In the genomic region with DNA sequence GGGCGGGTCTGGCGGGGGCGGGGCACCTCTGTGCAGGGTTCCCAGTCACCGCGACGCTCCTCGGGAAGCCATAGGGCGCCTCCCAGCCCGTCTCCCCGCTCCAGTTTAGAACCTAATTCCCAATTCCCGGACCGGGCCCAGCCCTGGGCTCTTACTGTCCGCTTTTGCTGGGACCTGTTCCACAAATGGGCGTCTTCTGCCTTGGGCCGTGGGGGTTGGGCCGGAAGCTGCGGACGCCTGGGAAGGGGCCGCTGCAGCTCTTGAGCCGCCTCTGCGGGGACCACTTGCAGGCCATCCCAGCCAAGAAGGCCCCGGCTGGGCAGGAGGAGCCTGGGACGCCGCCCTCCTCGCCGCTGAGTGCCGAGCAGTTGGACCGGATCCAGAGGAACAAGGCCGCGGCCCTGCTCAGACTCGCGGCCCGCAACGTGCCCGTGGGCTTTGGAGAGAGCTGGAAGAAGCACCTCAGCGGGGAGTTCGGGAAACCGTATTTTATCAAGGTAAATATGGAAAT, we compare ENCODE assay signal across 8 cellular contexts. TPM values are rescaled to one million over a fixed set of nuclear protein-coding genes. Genes with fewer than 3 reads are reported as not detected.
DNase-seq lines count a peak whose midpoint lies in the region; ATAC-seq and TF ChIP-seq lines count a peak whose summit lies in the region.

No MANE protein-coding gene starts in this region.

- no peaks in the 10 kb centered on the region for H3K9me2 ChIP-seq in PC-3 (replicated peaks; ENCODE audit: low read length)

- peak overlapping the region; percentile 95 for H3K4me2 ChIP-seq in PC-3 (ENCODE audit: low read length)

- peak; percentile 22 for ATAC-seq in activated CD8-positive, alpha-beta memory T cell treated with anti-CD3 and anti-CD28 coated beads, Interleukin-2, amount 10 ng/mL, durations not matched to agents 7 days and 5 days
- peak; percentile 30 for ATAC-seq in HG02798 (IDR thresholded peaks at IDR 0.05; ENCODE audit: poor library complexity, unreplicated experiment)
- peak; percentile 36 for ATAC-seq in PC-3

- no peak for DNase-seq in activated CD8-positive, alpha-beta memory T cell treated with anti-CD3 and anti-CD28 coated beads, Interleukin-2, amount 10 ng/mL, durations not matched to agents 7 days and 5 days
- DNase-seq in activated CD8-positive, alpha-beta memory T cell treated with anti-CD3 and anti-CD28 coated beads, Interleukin-2, amount 50 U/mL, for 48 hours = no peak
- DNase-seq in PC-3 = peak; percentile 39
- DNase-seq in mesenteric fat pad (ENCODE audit: low spot score) = peak; percentile 91
- DNase-seq in uterus = no peak
- DNase-seq in DMS114 treated with DMSO at 0.1 percent for 48 hours (lab: John Stamatoyannopoulos, UW; ENCODE audit: unreplicated experiment) = no peak

- CTCF ChIA-PET in activated CD8-positive, alpha-beta memory T cell treated with anti-CD3 and anti-CD28 coated beads, Interleukin-2, amount 10 ng/mL, durations not matched to agents 7 days and 5 days (lab: Charles Lee) = interaction anchor here (1.7 to 3.1 kb wide), 2 partner anchors 14 to 295 kb away, joined by 7 to 29 read pairs; no protein-coding TSS in a partner anchor
- CTCF ChIA-PET in PC-3 (lab: Charles Lee) = interaction anchor here (0.5 to 1.5 kb wide), 2 partner anchors 14 to 429 kb away, joined by 4 to 5 read pairs; no protein-coding TSS in a partner anchor

- H3K27me3 ChIP-seq in PC-3 (ENCODE audit: low read length) (no peaks in the 10 kb centered on the region), duodenal mucosa (ENCODE audit: control insufficient read depth in 1 of 2, insufficient read depth in 2 of 2, low read length in 2 of 2) (no peaks in the 10 kb centered on the region), uterus (no peaks in the 10 kb centered on the region)

- H3K27ac ChIP-seq in PC-3 (ENCODE audit: low read length) = peak overlapping the region; percentile 46
- H3K27ac ChIP-seq in duodenal mucosa (ENCODE audit: low read depth, low read length) = peak overlapping the region; percentile 71
- H3K27ac ChIP-seq in uterus = peak overlapping the region; percentile 77 to 91

- peak overlapping the region; percentile 77 for H3K4me3 Mint-ChIP-seq in activated CD8-positive, alpha-beta memory T cell treated with anti-CD3 and anti-CD28 coated beads, Interleukin-2, amount 10 ng/mL, durations not matched to agents 7 days and 5 days

- peak; percentile 44 to 55 for TF ChIP-seq POLR2A in uterus (IDR thresholded peaks at IDR 0.05)

- intact Hi-C loops in PC-3 (cut with micrococcal nuclease) = loop anchor here (1.0 to 10.0 kb wide), 3 partner anchors 94 to 583 kb away; partner anchors contain the start of genes CORO1C and FICD
- intact Hi-C loops in uterus (cut with DNase I; ENCODE audit: low total_unique reads) = loop anchor here (10.0 kb wide), 1 partner anchor 533 kb away; the partner anchor contains the start of genes ISCU and SART3

- POLR2A ChIA-PET in PC-3 (lab: Charles Lee; ENCODE audit: unreplicated experiment) = interaction anchor here (0.5 kb wide), 1 partner anchor 53 kb away, joined by 4 read pairs; no protein-coding TSS in a partner anchor

- H3K9me3 ChIP-seq in PC-3 (ENCODE audit: low read length) (no peaks in the 10 kb centered on the region), duodenal mucosa (ENCODE audit: control insufficient read depth in 1 of 2, low read length in 2 of 2) (no peaks in the 10 kb centered on the region), uterus (no peaks in the 10 kb centered on the region)

- no peaks in the 10 kb centered on the region for H3F3A ChIP-seq in PC-3 (ENCODE audit: low read length, unreplicated experiment)

- peaks cover 29% of the 10 kb centered on the region for H3K79me2 ChIP-seq in PC-3 (ENCODE audit: low read length)

- TSS peak; percentile 61 for BruUV-seq in PC-3 (replicated peaks; lab: Mats Ljungman, UMichigan)

- H3K9ac ChIP-seq in PC-3 (ENCODE audit: low read length) = peak overlapping the region; percentile 96
- peak overlapping the region; percentile 73 to 74 for H3K9ac ChIP-seq in duodenal mucosa (ENCODE audit: low read depth in 1 of 2, low read length in 2 of 2)

- no peaks in the 10 kb centered on the region for H3K27me3 Mint-ChIP-seq in activated CD8-positive, alpha-beta memory T cell treated with anti-CD3 and anti-CD28 coated beads, Interleukin-2, amount 10 ng/mL, durations not matched to agents 7 days and 5 days

- no peaks in the 10 kb centered on the region for H3K9me3 Mint-ChIP-seq in activated CD8-positive, alpha-beta memory T cell treated with anti-CD3 and anti-CD28 coated beads, Interleukin-2, amount 10 ng/mL, durations not matched to agents 7 days and 5 days (ENCODE audit: low read depth)

- H3K36me3 ChIP-seq in PC-3 (ENCODE audit: low read depth, low read length) (peaks cover 24% of the 10 kb centered on the region), duodenal mucosa (ENCODE audit: control insufficient read depth in 1 of 2, insufficient read depth in 2 of 2, low read length in 2 of 2) (peaks cover 4 to 16% of the 10 kb centered on the region in 2 donors), uterus (no peaks in the 10 kb centered on the region)

- H4K20me1 ChIP-seq in PC-3 (ENCODE audit: low read length) = peaks cover 22% of the 10 kb centered on the region

- H3K4me3 ChIP-seq in PC-3 (ENCODE audit: low read length) (peak overlapping the region; percentile 83), duodenal mucosa (ENCODE audit: low read depth in 1 of 2, low read length in 2 of 2) (peak overlapping the region; percentile 87 to 95), uterus (peak overlapping the region; percentile 51 to 89)

- peak overlapping the region; percentile 25 for H3K27ac Mint-ChIP-seq in activated CD8-positive, alpha-beta memory T cell treated with anti-CD3 and anti-CD28 coated beads, Interleukin-2, amount 10 ng/mL, durations not matched to agents 7 days and 5 days

- H3K36me3 Mint-ChIP-seq in activated CD8-positive, alpha-beta memory T cell treated with anti-CD3 and anti-CD28 coated beads, Interleukin-2, amount 10 ng/mL, durations not matched to agents 7 days and 5 days = peaks cover 32% of the 10 kb centered on the region

- H3K4me1 Mint-ChIP-seq in activated CD8-positive, alpha-beta memory T cell treated with anti-CD3 and anti-CD28 coated beads, Interleukin-2, amount 10 ng/mL, durations not matched to agents 7 days and 5 days = peaks cover 42% of the 10 kb centered on the region

- no peak for TF ChIP-seq CTCF in PC-3 (conservative IDR thresholded peaks at IDR 0.05; ENCODE audit: low read depth, low read length)
- no peak for TF ChIP-seq CTCF in uterus (IDR thresholded peaks at IDR 0.05)

- peak overlapping the region; percentile 82 for H2AFZ ChIP-seq in PC-3 (ENCODE audit: low read length)

- H3K4me1 ChIP-seq in PC-3 (ENCODE audit: insufficient read depth, low read length) = peaks cover 11% of the 10 kb centered on the region
- H3K4me1 ChIP-seq in duodenal mucosa (ENCODE audit: control insufficient read depth in 1 of 2, insufficient read depth in 2 of 2, low read length in 2 of 2) = peaks cover 16 to 26% of the 10 kb centered on the region in 2 donors
- H3K4me1 ChIP-seq in uterus = peaks cover 4 to 14% of the 10 kb centered on the region in 2 donors

RNA-seq across cellular contexts. Expression of gene UNG, which starts 0.8 kb away (rescaled TPM):
- 10 to 100 TPM; 53.7 to 75.6 TPM for total RNA-seq in activated CD8-positive, alpha-beta memory T cell treated with anti-CD3 and anti-CD28 coated beads, Interleukin-2, amount 10 ng/mL, durations not matched to agents 7 days and 5 days
- total RNA-seq in PC-3 (2014; rRNA removed) (168 and 179 TPM in 2 replicates), mesenteric fat pad (46.3 TPM), uterus (10 to 100 TPM; 21.6 to 32.7 (median 27.9) TPM)

RNA-seq across cellular contexts. Expression of gene ALKBH2, which starts 4.9 kb away (rescaled TPM):
- 10 to 100 TPM; 14.0 to 17.2 TPM for total RNA-seq in activated CD8-positive, alpha-beta memory T cell treated with anti-CD3 and anti-CD28 coated beads, Interleukin-2, amount 10 ng/mL, durations not matched to agents 7 days and 5 days
- total RNA-seq in PC-3 (2014; rRNA removed) (73.8 and 74.0 TPM in 2 replicates), mesenteric fat pad (18.6 TPM), uterus (10 to 100 TPM in 3 of 4 donors, 1 to 10 TPM in 1; 2.1 to 26.5 (median 19.1) TPM)

RNA-seq across cellular contexts. Expression of gene ACACB, which starts 18.2 kb away (rescaled TPM):
- 10 to 100 TPM; 10.4 to 15.1 TPM for total RNA-seq in activated CD8-positive, alpha-beta memory T cell treated with anti-CD3 and anti-CD28 coated beads, Interleukin-2, amount 10 ng/mL, durations not matched to agents 7 days and 5 days
- 21.7 and 22.6 TPM in 2 replicates for total RNA-seq in PC-3 (2014; rRNA removed)
- 1,896 TPM for total RNA-seq in mesenteric fat pad
- 100 to 1,000 TPM in 2 of 4 donors, 10 to 100 TPM in 2; 22.0 to 137 (median 97.2) TPM for total RNA-seq in uterus

RNA-seq across cellular contexts. Expression of gene USP30, which starts 45.8 kb away (rescaled TPM):
- 1 to 10 TPM; 5.9 to 8.7 TPM for total RNA-seq in activated CD8-positive, alpha-beta memory T cell treated with anti-CD3 and anti-CD28 coated beads, Interleukin-2, amount 10 ng/mL, durations not matched to agents 7 days and 5 days
- 8.5 and 13.6 TPM in 2 replicates for total RNA-seq in PC-3 (2014; rRNA removed)
- 15.1 TPM for total RNA-seq in mesenteric fat pad
- total RNA-seq in uterus = 10 to 100 TPM in 3 of 4 donors, 1 to 10 TPM in 1; 4.1 to 20.2 (median 14.9) TPM

Comparison
In these comparisons a context has a peak if more than half of its experiments do, and no peak if none do; other contexts are left out.
1. DNase-seq: peak in PC-3 (single experiment) and mesenteric fat pad (single experiment); none in activated CD8-positive, alpha-beta memory T cell treated with anti-CD3 and anti-CD28 coated beads, Interleukin-2, amount 10 ng/mL, durations not matched to agents 7 days and 5 days (single experiment), activated CD8-positive, alpha-beta memory T cell treated with anti-CD3 and anti-CD28 coated beads, Interleukin-2, amount 50 U/mL, for 48 hours (single experiment), uterus (0 of 2) and DMS114 treated with DMSO at 0.1 percent for 48 hours (single experiment).
2. RNA of gene ACACB, which starts 18.2 kb away (total RNA-seq): 1,896 TPM in mesenteric fat pad (single experiment); 22.0 to 137 TPM in uterus, 21.7 to 22.6 TPM in PC-3 and 10.4 to 15.1 TPM in activated CD8-positive, alpha-beta memory T cell treated with anti-CD3 and anti-CD28 coated beads, Interleukin-2, amount 10 ng/mL, durations not matched to agents 7 days and 5 days; every median in the first group is over 10 times any median in the second.
3. Peak in every context shown above with its lines, with median percentiles within 50 percentile points of each other: ATAC-seq, H3K27ac ChIP-seq and H3K4me3 ChIP-seq.